Comparison of ENCODE assay signal across 26 cellular contexts in genomic region chr1:197302775-197303174, GRCh38. TPM values are rescaled to one million over a fixed set of nuclear protein-coding genes. Genes with fewer than 3 reads are reported as not detected.
DNase-seq lines count a peak whose midpoint lies in the region; ATAC-seq and TF ChIP-seq lines count a peak whose summit lies in the region.
"Had no signal": no experiment of that assay in that cellular context is flagged by ENCODE, and none has a peak within 500 bp of the region (broad histone marks: within the 10 kb centered on the region; RNA-seq: fewer than 3 reads in every experiment).

No MANE protein-coding gene starts in this region.

- no peak overlapping the region for H2AFZ ChIP-seq in GM23248

- no peaks in the 10 kb centered on the region for H3K9me3 Mint-ChIP-seq in activated naive CD4-positive, alpha-beta T cell treated with anti-CD3 and anti-CD28 coated beads, Interleukin-2, amount 50 U/mL, for 72 hours
- H3K9me3 Mint-ChIP-seq: activated CD4-positive, alpha-beta T cell treated with anti-CD3 and anti-CD28 coated beads, Interleukin-2, amount 10 ng/mL, durations not matched to agents 24 days and 14 days; nephron progenitor cell had no signal

- in situ Hi-C loops in GM23248 (cut with MboI): no loop called here

- no peak overlapping the region for H3K9ac ChIP-seq in GM23248

- no peak for TF ChIP-seq CTCF in fibroblast of pulmonary artery (IDR thresholded peaks at IDR 0.05; ENCODE audit: low read length, missing control alignments)

- H3K36me3 Mint-ChIP-seq in activated naive CD4-positive, alpha-beta T cell treated with anti-CD3 and anti-CD28 coated beads, Interleukin-2, amount 50 U/mL, for 72 hours: no peaks in the 10 kb centered on the region
- H3K36me3 Mint-ChIP-seq: CD4-positive, alpha-beta memory T cell had no signal

- no peaks in the 10 kb centered on the region for H3K9me3 ChIP-seq in GM23248 (ENCODE audit: low read depth)
- H3K9me3 ChIP-seq: breast epithelium, esophagus muscularis mucosa, SJSA1, transverse colon had no signal

- no peaks in the 10 kb centered on the region for H3K79me2 ChIP-seq in GM23248 (ENCODE audit: insufficient read depth)

- no peaks in the 10 kb centered on the region for H3K27me3 ChIP-seq in GM23248 (replicated peaks; ENCODE audit: insufficient read depth)
- H3K27me3 ChIP-seq: breast epithelium, dorsolateral prefrontal cortex, esophagus muscularis mucosa, SJSA1, transverse colon had no signal

- H3K4me1 ChIP-seq in GM23248 (ENCODE audit: insufficient read depth): 0 out of 2 replicates have a peak, but pooled peaks cover 3% of the 10 kb centered on the region
- H3K4me1 ChIP-seq: breast epithelium, esophagus muscularis mucosa, SJSA1, transverse colon had no signal

- no peaks in the 10 kb centered on the region for H4K20me1 ChIP-seq in GM23248 (ENCODE audit: insufficient read depth)

- no peaks in the 10 kb centered on the region for H3K36me3 ChIP-seq in GM23248 (ENCODE audit: low read depth)
- H3K36me3 ChIP-seq: breast epithelium, esophagus muscularis mucosa, SJSA1, transverse colon had no signal

- H3K27ac Mint-ChIP-seq in activated naive CD4-positive, alpha-beta T cell treated with anti-CD3 and anti-CD28 coated beads, Interleukin-2, amount 50 U/mL, for 72 hours: no peak overlapping the region
- H3K27ac Mint-ChIP-seq: activated CD4-positive, alpha-beta T cell treated with anti-CD3 and anti-CD28 coated beads, Interleukin-2, amount 10 ng/mL, durations not matched to agents 24 days and 14 days; CD4-positive, alpha-beta memory T cell; nephron progenitor cell had no signal

- H3K27ac ChIP-seq in GM23248: no peak overlapping the region
- H3K27ac ChIP-seq: breast epithelium, esophagus muscularis mucosa, SJSA1, transverse colon had no signal

- H3K4me3 ChIP-seq in GM23248 (no peak overlapping the region), fibroblast of pulmonary artery (replicated peaks; ENCODE audit: low read depth, low read length) (no peak overlapping the region)
- H3K4me3 ChIP-seq: breast epithelium, dorsolateral prefrontal cortex, esophagus muscularis mucosa, SJSA1, transverse colon had no signal

- DNase-seq in A172 (ENCODE audit: low spot score) (peak; percentile 80), GM23248 (peak; percentile 72), fibroblast of pulmonary artery (ENCODE audit: low read depth) (peak; percentile 13), SK-N-DZ (ENCODE audit: low spot score) (no peak), activated gamma-delta T cell treated with Interleukin-2 at 50 U/mL for 16 hours (no peak), NCI-H2171 treated with DMSO at 0.1 percent for 48 hours (lab: John Stamatoyannopoulos, UW) (no peak)
- DNase-seq in activated naive CD4-positive, alpha-beta T cell treated with anti-CD3 and anti-CD28 coated beads, Interleukin-2, amount 50 U/mL, for 72 hours (ENCODE audit: low spot score in 2 of 2): no peak
- DNase-seq: 8988T; activated CD4-positive, alpha-beta T cell treated with anti-CD3 and anti-CD28 coated beads, Interleukin-2, amount 10 ng/mL, durations not matched to agents 24 days and 14 days; activated naive CD4-positive, alpha-beta T cell treated with anti-CD3 and anti-CD28 coated beads, Interleukin-2, amount 50 U/mL, for 16 hours; CD4-positive, alpha-beta memory T cell; dorsolateral prefrontal cortex; hippocampal formation; kidney; MV-4-11; NCI-H2081 treated with DMSO at 0.1 percent for 48 hours; NCI-H526 treated with DMSO at 0.1 percent for 48 hours; nephron progenitor cell; stimulated activated CD4-positive, alpha-beta T cell treated with anti-CD3 and anti-CD28 coated beads, Interleukin-15, amount 100 ng/mL, for 24 hours; stimulated activated naive CD4-positive, alpha-beta T cell treated with Interleukin-2 at 50 U/mL for 16 hours; transverse colon had no signal

- H3K4me2 ChIP-seq in GM23248 (ENCODE audit: unreplicated experiment): no peak overlapping the region

- H3K9me2 ChIP-seq in GM23248 (ENCODE audit: insufficient read depth): no peaks in the 10 kb centered on the region

- no peaks in the 10 kb centered on the region for H3F3A ChIP-seq in GM23248 (ENCODE audit: insufficient read depth)

- ATAC-seq in SK-N-SH treated with all-trans-retinoic acid at 6 μM for 48 hours: peak; percentile 82
- no peak for ATAC-seq in activated naive CD4-positive, alpha-beta T cell treated with anti-CD3 and anti-CD28 coated beads, Interleukin-2, amount 50 U/mL, for 72 hours

TF ChIP-seq in SK-N-SH treated with all-trans-retinoic acid at 6 μM for 48 hours, 23 proteins besides CTCF, POLR2A, EP300 and RAD21:
- TF ChIP-seq ZNF565 (CRISPR knock-in tag; conservative IDR thresholded peaks at IDR 0.05; ENCODE audit: low read depth) (no peak), ZNF8 (CRISPR knock-in tag; IDR thresholded peaks at IDR 0.05) (no peak), SNAI2 (CRISPR knock-in tag; IDR thresholded peaks at IDR 0.05) (no peak), ZFP3 (CRISPR knock-in tag; IDR thresholded peaks at IDR 0.05) (no peak), CSDC2 (CRISPR knock-in tag; IDR thresholded peaks at IDR 0.05) (no peak), OSR1 (CRISPR knock-in tag; IDR thresholded peaks at IDR 0.05) (no peak), RARB (CRISPR knock-in tag; IDR thresholded peaks at IDR 0.05) (0 out of 2 replicates have a peak, but pooled peaks have one; percentile 16), TOX (CRISPR knock-in tag; IDR thresholded peaks at IDR 0.05; ENCODE audit: borderline replicate concordance) (0 out of 2 replicates have a peak, but pooled peaks have one; percentile 66), GLIS3 (CRISPR knock-in tag; IDR thresholded peaks at IDR 0.05) (no peak), ARNTL (CRISPR knock-in tag; IDR thresholded peaks at IDR 0.05; ENCODE audit: borderline replicate concordance, low read depth) (no peak)
TF ChIP-seq in SK-N-SH treated with all-trans-retinoic acid at 6 μM for 48 hours: peak in this region for 2.

RNA-seq across cellular contexts. Expression of gene CRB1, which starts 34.7 kb away (rescaled TPM):
- total RNA-seq in A172 (2014; rRNA removed; shearing (Covaris generic)): not detected in 2 replicates
- 0.11 TPM in 1 of 2 replicates, not detected in the other for total RNA-seq in GM23248 (2014; rRNA removed; shearing (Covaris generic))
- not detected in 2 replicates for polyA plus RNA-seq in GM23248 (2016; fragmentation: Nextera tagmentation; extraction: Ambion mirVana)
- 5.7 and 6.8 TPM in 2 replicates for polyA plus RNA-seq in SK-N-DZ (2014; cell fraction: cytosol; rRNA removed)
- 4.4 and 5.7 TPM in 2 replicates for polyA plus RNA-seq in SK-N-DZ (2014; cell fraction: nucleus; rRNA removed)
- total RNA-seq in activated naive CD4-positive, alpha-beta T cell treated with anti-CD3 and anti-CD28 coated beads, Interleukin-2, amount 50 U/mL, for 72 hours: under 1 TPM; 0.10 to 0.20 TPM
- total RNA-seq: activated CD4-positive, alpha-beta T cell treated with anti-CD3 and anti-CD28 coated beads, Interleukin-2, amount 10 ng/mL, durations not matched to agents 24 days and 14 days; pulmonary artery endothelial cell had no signal

Comparison
In these comparisons a context has a peak if more than half of its experiments do, and no peak if none do; other contexts are left out.
1. DNase-seq: peak in A172 (single experiment), GM23248 (single experiment) and fibroblast of pulmonary artery (single experiment); none in SK-N-DZ (single experiment), activated gamma-delta T cell treated with Interleukin-2 at 50 U/mL for 16 hours (single experiment), NCI-H2171 treated with DMSO at 0.1 percent for 48 hours (single experiment) and activated naive CD4-positive, alpha-beta T cell treated with anti-CD3 and anti-CD28 coated beads, Interleukin-2, amount 50 U/mL, for 72 hours (0 of 2).